8 cellular contexts compared by ENCODE assay signal in genomic region chr10:72328045-72328828, GRCh38. TPM values are rescaled to one million over a fixed set of nuclear protein-coding genes. Genes with fewer than 3 reads are reported as not detected.
A peak's percentile ranks its signal among the peaks of the same experiment; 100 is the strongest.
DNase-seq lines count a peak whose midpoint lies in the region; FAIRE-seq and TF ChIP-seq lines count a peak whose summit lies in the region.

No MANE protein-coding gene starts in this region.

- 0 out of 2 replicates have a peak, but pooled peaks cover 4% of the 10 kb centered on the region for H3F3A ChIP-seq in GM23248 (ENCODE audit: insufficient read depth)

- no peak for FAIRE-seq in GM12892 (lab: Jason Lieb, UNC)

- TF ChIP-seq RAD21 in liver (IDR thresholded peaks at IDR 0.05) = peak; percentile 96 to 97

- H3K9me2 ChIP-seq in GM23248 (ENCODE audit: insufficient read depth) = no peaks in the 10 kb centered on the region

- H3K9ac ChIP-seq in BLaER1 treated with 17β-estradiol and CSF1 and Interleukin-3, amounts not matched to agents 10 nM and 100 nM = peak overlapping the region; percentile 31 to 75 (median 70); a peak in 20 of 22 replicates
- no peak overlapping the region for H3K9ac ChIP-seq in GM23248
- H3K9ac ChIP-seq in colonic mucosa (ENCODE audit: low read depth in 2 of 2, low read length in 2 of 2) = peak overlapping the region in 1 of 2 donors; percentile 51
- peak overlapping the region in 1 of 2 donors; percentile 51 for H3K9ac ChIP-seq in liver (ENCODE audit: low read depth in 1 of 2, low read length in 2 of 2)

- in situ Hi-C loops in GM23248 (cut with MboI) = loop anchor here (5.0 kb wide), 1 partner anchor 76 kb away; no protein-coding TSS in a partner anchor

- DNase-seq in GM23248 = peak; percentile 72
- peak; percentile 32 for DNase-seq in RKO (ENCODE audit: low spot score)
- peak; percentile 77 for DNase-seq in colonic mucosa
- DNase-seq in germinal center (ENCODE audit: low spot score) = no peak
- DNase-seq in GM12892 (ENCODE audit: insufficient read length) = no peak

- WGBS in GM23248 (ENCODE audit: low coverage in 1 of 2, low lambda C conversion rate in 2 of 2, missing lambda C conversion rate in 2 of 2), 2 experiments = 34 to 40% methylated on average over 14 of the region's 14 CpGs
- 17% methylated on average over 14 of the region's 14 CpGs for WGBS in liver

- H3K27me3 ChIP-seq in BLaER1 treated with 17β-estradiol and CSF1 and Interleukin-3, amounts not matched to agents 10 nM and 100 nM = no peaks in the 10 kb centered on the region
- H3K27me3 ChIP-seq in GM23248 (replicated peaks; ENCODE audit: insufficient read depth) = no peaks in the 10 kb centered on the region
- no peaks in the 10 kb centered on the region for H3K27me3 ChIP-seq in colonic mucosa
- H3K27me3 ChIP-seq in liver (ENCODE audit: control insufficient read depth in 4 of 4, insufficient read depth in 4 of 4, low read length in 3 of 4) = no peaks in the 10 kb centered on the region

- peaks cover 0 to 5% (median 3%) of the 10 kb centered on the region in 11 experiments; a peak in 10 of 22 replicates for H3K36me3 ChIP-seq in BLaER1 treated with 17β-estradiol and CSF1 and Interleukin-3, amounts not matched to agents 10 nM and 100 nM
- H3K36me3 ChIP-seq in GM23248 (ENCODE audit: low read depth) = no peaks in the 10 kb centered on the region
- no peaks in the 10 kb centered on the region for H3K36me3 ChIP-seq in colonic mucosa
- H3K36me3 ChIP-seq in liver (ENCODE audit: control insufficient read depth in 4 of 4, insufficient read depth in 3 of 4, low read depth in 1 of 4, low read length in 3 of 4) = no peaks in the 10 kb centered on the region

- H3K9me3 ChIP-seq in BLaER1 treated with 17β-estradiol and CSF1 and Interleukin-3, amounts not matched to agents 10 nM and 100 nM (replicated peaks in 1 of 11) = 0 out of 22 replicates have a peak, but pooled peaks cover 0 to 6% (median 0%) of the 10 kb centered on the region in 11 experiments
- H3K9me3 ChIP-seq in GM23248 (ENCODE audit: low read depth) (no peaks in the 10 kb centered on the region), colonic mucosa (no peaks in the 10 kb centered on the region), liver (ENCODE audit: control insufficient read depth in 4 of 4, low read length in 3 of 4) (no peaks in the 10 kb centered on the region)

- TF ChIP-seq POLR2A in GM12892 (IDR thresholded peaks at IDR 0.05; ENCODE audit: low read depth, low read length) = no peak

- peak overlapping the region in 8 of 10 experiments; percentile 11 to 55 (median 37); a peak in 9 of 20 replicates for H3K4me3 ChIP-seq in BLaER1 treated with 17β-estradiol and CSF1 and Interleukin-3, amounts not matched to agents 10 nM and 100 nM
- H3K4me3 ChIP-seq in GM23248 (no peak overlapping the region), colonic mucosa (no peak overlapping the region), liver (ENCODE audit: low read depth in 1 of 3, low read length in 3 of 3) (no peak overlapping the region)

- intact Hi-C loops in colonic mucosa (cut with DNase I) = no loop called here

- H4K20me1 ChIP-seq in BLaER1 treated with 17β-estradiol and CSF1 and Interleukin-3, amounts not matched to agents 10 nM and 100 nM = no peaks in the 10 kb centered on the region
- H4K20me1 ChIP-seq in GM23248 (ENCODE audit: insufficient read depth) = no peaks in the 10 kb centered on the region

- TF ChIP-seq CTCF in colonic mucosa (IDR thresholded peaks at IDR 0.05) (peak; percentile 44), liver (IDR thresholded peaks at IDR 0.05; ENCODE audit: low read depth, low read length, missing input control) (peak; percentile 69)

- peak overlapping the region; percentile 29 to 97 (median 81); a peak in 20 of 22 replicates for H3K27ac ChIP-seq in BLaER1 treated with 17β-estradiol and CSF1 and Interleukin-3, amounts not matched to agents 10 nM and 100 nM
- no peak overlapping the region for H3K27ac ChIP-seq in GM23248
- no peak overlapping the region for H3K27ac ChIP-seq in colonic mucosa
- peak overlapping the region; percentile 64 to 77 for H3K27ac ChIP-seq in liver (ENCODE audit: low read depth in 1 of 2, low read length in 2 of 2)
- H3K27ac ChIP-seq in temporal lobe (ENCODE audit: low read depth, low read length) = peak overlapping the region; percentile 62

- H3K4me1 ChIP-seq in BLaER1 treated with 17β-estradiol and CSF1 and Interleukin-3, amounts not matched to agents 10 nM and 100 nM = peaks cover 91 to 97% (median 95%) of the 10 kb centered on the region in 10 experiments
- H3K4me1 ChIP-seq in GM23248 (ENCODE audit: insufficient read depth) (peaks cover 12% of the 10 kb centered on the region; the same call in 1 of the 2 replicates), colonic mucosa (peaks cover 20% of the 10 kb centered on the region), liver (ENCODE audit: control insufficient read depth in 4 of 4, insufficient read depth in 4 of 4, low read length in 3 of 4) (peaks cover 23 to 51% (median 41%) of the 10 kb centered on the region in 4 donors)

- peak overlapping the region; percentile 81 to 98 (median 97) for H3K4me2 ChIP-seq in BLaER1 treated with 17β-estradiol and CSF1 and Interleukin-3, amounts not matched to agents 10 nM and 100 nM
- H3K4me2 ChIP-seq in GM23248 (ENCODE audit: unreplicated experiment) = no peak overlapping the region

- no peaks in the 10 kb centered on the region for H3K79me2 ChIP-seq in GM23248 (ENCODE audit: insufficient read depth)

- no peak overlapping the region for H2AFZ ChIP-seq in GM23248

TF ChIP-seq in liver, 16 proteins besides CTCF, POLR2A, EP300 and RAD21 (continues in another document):
- TF ChIP-seq NR2F2 (IDR thresholded peaks at IDR 0.05) (peak; percentile 76), YY1 (IDR thresholded peaks at IDR 0.05) (peak; percentile 51), JUND (IDR thresholded peaks at IDR 0.05) (peak; percentile 56 to 66), FOXA2 (IDR thresholded peaks at IDR 0.05) (no peak), TAF1 (conservative IDR thresholded peaks at IDR 0.05) (no peak), ATF3 (IDR thresholded peaks at IDR 0.05) (no peak), ZBTB33 (IDR thresholded peaks at IDR 0.05) (no peak), RXRA (IDR thresholded peaks at IDR 0.05) (peak; percentile 90 to 96), HNF4A (conservative IDR thresholded peaks at IDR 0.05) (peak; percentile 71 to 84), SP1 (IDR thresholded peaks at IDR 0.05) (peak; percentile 83), HNF4G (IDR thresholded peaks at IDR 0.05) (peak; percentile 56), REST (IDR thresholded peaks at IDR 0.05) (peak; percentile 63), FOXA1 (IDR thresholded peaks at IDR 0.05) (no peak), EGR1 (IDR thresholded peaks at IDR 0.05; ENCODE audit: low read depth in 2 of 2) (no peak)

RNA-seq across cellular contexts. Expression of gene DNAJB12, which starts 26.5 kb away (rescaled TPM):
- total RNA-seq in GM23248 (2014; rRNA removed; shearing (Covaris generic)) = 28.4 and 32.9 TPM in 2 replicates
- polyA plus RNA-seq in GM23248 (2016; fragmentation: Nextera tagmentation; extraction: Ambion mirVana) (32.0 and 33.5 TPM in 2 replicates), liver (10 to 100 TPM; 15.9 to 20.3 TPM)
- total RNA-seq in colonic mucosa (10 to 100 TPM; 29.4 to 37.9 TPM), liver (10 to 100 TPM; 17.5 to 22.0 TPM), temporal lobe (13.0 TPM)
- polyA plus RNA-seq in GM12892 (2012; ENCODE audit: missing spikeins) = 9.9 TPM

RNA-seq across cellular contexts. Expression of gene DDIT4, which starts 54.5 kb away (rescaled TPM):
- total RNA-seq in GM23248 (2014; rRNA removed; shearing (Covaris generic)) = 188 and 199 TPM in 2 replicates
- 144 and 155 TPM in 2 replicates for polyA plus RNA-seq in GM23248 (2016; fragmentation: Nextera tagmentation; extraction: Ambion mirVana)
- total RNA-seq in colonic mucosa = 100 to 1,000 TPM in 1 of 2 donors, 10 to 100 TPM in 1; 45.5 to 147 TPM
- total RNA-seq in liver = 10 to 100 TPM; 18.4 to 39.9 TPM
- 10 to 100 TPM; 47.4 to 69.0 TPM for polyA plus RNA-seq in liver
- 20.4 TPM for total RNA-seq in temporal lobe
- 158 TPM for polyA plus RNA-seq in GM12892 (2012; ENCODE audit: missing spikeins)

Comparison
In these comparisons a context has a peak if more than half of its experiments do, and no peak if none do; other contexts are left out.
1. H3K27ac ChIP-seq: peak in BLaER1 treated with 17β-estradiol and CSF1 and Interleukin-3, amounts not matched to agents 10 nM and 100 nM (11 of 11), liver (2 of 2) and temporal lobe (single experiment); none in GM23248 (single experiment) and colonic mucosa (single experiment).
2. H3K4me3 ChIP-seq: peak in BLaER1 treated with 17β-estradiol and CSF1 and Interleukin-3, amounts not matched to agents 10 nM and 100 nM (8 of 10); none in GM23248 (single experiment), colonic mucosa (single experiment) and liver (0 of 3).
3. DNase-seq: peak in GM23248 (single experiment), RKO (single experiment) and colonic mucosa (single experiment); none in germinal center (single experiment) and GM12892 (single experiment).